In the genomic region with DNA sequence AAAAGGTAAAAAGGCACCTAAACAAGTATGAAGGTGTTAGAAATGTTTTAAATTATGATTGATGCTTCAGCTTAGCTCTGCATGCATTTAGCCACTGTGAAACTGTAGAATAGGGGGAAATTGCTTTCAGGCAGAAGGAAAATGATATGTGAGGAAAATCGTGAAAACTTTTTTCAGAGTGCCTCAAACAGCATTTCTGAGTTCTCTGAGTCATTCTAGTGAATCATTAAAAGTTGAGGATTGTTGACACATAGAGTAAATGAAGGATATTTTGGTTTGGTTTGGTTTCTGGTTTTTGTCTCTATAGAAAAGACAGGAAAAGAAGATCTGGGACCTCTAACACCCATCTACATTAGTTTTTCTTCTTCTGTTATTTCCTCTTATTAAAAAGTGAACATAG, we compare ENCODE assay signal across 29 cellular contexts.
DNase-seq lines count a peak whose midpoint lies in the region; ATAC-seq and TF ChIP-seq lines count a peak whose summit lies in the region.
"Had no signal": no experiment of that assay in that cellular context is flagged by ENCODE, and none has a peak within 500 bp of the region (broad histone marks: within the 10 kb centered on the region; RNA-seq: fewer than 3 reads in every experiment).

No MANE protein-coding gene starts in this region.

- no peaks in the 10 kb centered on the region for H3K36me3 ChIP-seq in MG63
- H3K36me3 ChIP-seq: pancreas had no signal

- H3K27me3 ChIP-seq in MG63 = no peaks in the 10 kb centered on the region
- H3K27me3 ChIP-seq: pancreas had no signal

- H3K27me3 Mint-ChIP-seq in chondrocyte (ENCODE audit: low read depth) = no peaks in the 10 kb centered on the region
- H3K27me3 Mint-ChIP-seq: CD8-positive, alpha-beta memory T cell; IgD-negative memory B cell; stimulated activated naive B cell treated with anti-CD40 and anti-IgM and Interleukin-4, amounts not matched to agents 10 μg/mL and 1 μg/mL and 100 μg/mL, for 72 hours; type B pancreatic cell had no signal

- H3K9me3 Mint-ChIP-seq in chondrocyte (ENCODE audit: low read depth) = no peaks in the 10 kb centered on the region
- H3K9me3 Mint-ChIP-seq: activated naive CD4-positive, alpha-beta T cell treated with anti-CD3 and anti-CD28 coated beads for 36 hours; activated T-helper 1 cell treated with anti-CD3 and anti-CD28 coated beads, Interleukin-12 subunit alpha, Interleukin-12 subunit beta, Interleukin-2, Interleukin-4 antibody, amounts not matched to agents 30 ng/mL and 10 ng/mL and 1 ng/mL, durations not matched to agents 14 hours and 24 hours and 36 hours; stimulated activated naive B cell treated with anti-CD40 and anti-IgM and Interleukin-4, amounts not matched to agents 10 μg/mL and 1 μg/mL and 100 μg/mL, for 72 hours; type B pancreatic cell had no signal

- peaks cover 8% of the 10 kb centered on the region for H3K4me1 Mint-ChIP-seq in chondrocyte (ENCODE audit: low read depth)
- H3K4me1 Mint-ChIP-seq: CD8-positive, alpha-beta memory T cell; IgD-negative memory B cell; stimulated activated naive B cell treated with anti-CD40 and anti-IgM and Interleukin-4, amounts not matched to agents 10 μg/mL and 1 μg/mL and 100 μg/mL, for 72 hours had no signal

- no peaks in the 10 kb centered on the region for H3K36me3 Mint-ChIP-seq in chondrocyte (ENCODE audit: low read depth)
- H3K36me3 Mint-ChIP-seq: CD8-positive, alpha-beta memory T cell; IgD-negative memory B cell; stimulated activated naive B cell treated with anti-CD40 and anti-IgM and Interleukin-4, amounts not matched to agents 10 μg/mL and 1 μg/mL and 100 μg/mL, for 72 hours; type B pancreatic cell had no signal

- H3K9me3 ChIP-seq in MG63 = no peaks in the 10 kb centered on the region
- H3K9me3 ChIP-seq: pancreas had no signal

- no peak for TF ChIP-seq CTCF in chondrocyte (IDR thresholded peaks at IDR 0.05)

- no peak for ATAC-seq in GM19455 (IDR thresholded peaks at IDR 0.05; ENCODE audit: unreplicated experiment)
- no peak for ATAC-seq in GM18909 (IDR thresholded peaks at IDR 0.05; ENCODE audit: poor library complexity, unreplicated experiment)
- ATAC-seq: activated CD4-positive, CD25-positive, alpha-beta regulatory T cell treated with anti-CD3 and anti-CD28 coated beads, Interleukin-2, amount 50 U/mL, for 24 hours; pancreas; stimulated activated naive B cell treated with anti-CD40 and anti-IgM and Interleukin-4, amounts not matched to agents 10 μg/mL and 1 μg/mL and 100 μg/mL, for 72 hours had no signal

- H3K27ac Mint-ChIP-seq in chondrocyte (ENCODE audit: unreplicated experiment) = peak overlapping the region; percentile 28
- H3K27ac Mint-ChIP-seq: activated naive CD4-positive, alpha-beta T cell treated with anti-CD3 and anti-CD28 coated beads for 36 hours; activated T-helper 1 cell treated with anti-CD3 and anti-CD28 coated beads, Interleukin-12 subunit alpha, Interleukin-12 subunit beta, Interleukin-2, Interleukin-4 antibody, amounts not matched to agents 30 ng/mL and 10 ng/mL and 1 ng/mL, durations not matched to agents 14 hours and 24 hours and 36 hours; CD8-positive, alpha-beta memory T cell; IgD-negative memory B cell; stimulated activated naive B cell treated with anti-CD40 and anti-IgM and Interleukin-4, amounts not matched to agents 10 μg/mL and 1 μg/mL and 100 μg/mL, for 72 hours; type B pancreatic cell had no signal

- H3K4me3 Mint-ChIP-seq in chondrocyte (ENCODE audit: unreplicated experiment) = no peak overlapping the region
- H3K4me3 Mint-ChIP-seq: activated naive CD4-positive, alpha-beta T cell treated with anti-CD3 and anti-CD28 coated beads for 36 hours; activated T-helper 1 cell treated with anti-CD3 and anti-CD28 coated beads, Interleukin-12 subunit alpha, Interleukin-12 subunit beta, Interleukin-2, Interleukin-4 antibody, amounts not matched to agents 30 ng/mL and 10 ng/mL and 1 ng/mL, durations not matched to agents 14 hours and 24 hours and 36 hours; CD8-positive, alpha-beta memory T cell; IgD-negative memory B cell; stimulated activated naive B cell treated with anti-CD40 and anti-IgM and Interleukin-4, amounts not matched to agents 10 μg/mL and 1 μg/mL and 100 μg/mL, for 72 hours; type B pancreatic cell had no signal

- DNase-seq in Daoy (ENCODE audit: low read depth) (peak; percentile 4), RKO (ENCODE audit: low spot score) (peak; percentile 48), chondrocyte (ENCODE audit: low spot score) (no peak), kidney glomerular epithelial cell (lab: John Stamatoyannopoulos, UW) (peak; percentile 34), MG63 (no peak), SW480 (ENCODE audit: low spot score) (no peak)
- DNase-seq: activated CD4-positive, alpha-beta T cell treated with anti-CD3 and anti-CD28 coated beads, Interleukin-2, amount 50 U/mL, for 48 hours; activated naive CD4-positive, alpha-beta T cell treated with anti-CD3 and anti-CD28 coated beads for 36 hours; amniotic stem cell; CD8-positive, alpha-beta memory T cell; DMS153; effector memory CD4-positive, alpha-beta T cell; GM23248; NCI-H1092; NCI-H1694 treated with DMSO at 0.1 percent for 48 hours; NCI-H446 treated with DMSO at 0.1 percent for 48 hours; NCI-H774; pancreas; retina; stimulated activated naive B cell treated with anti-CD40 and anti-IgM and Interleukin-4, amounts not matched to agents 10 μg/mL and 1 μg/mL and 100 μg/mL, for 72 hours; T-helper 2 cell had no signal

- no peak overlapping the region for H3K4me3 ChIP-seq in MG63
- H3K4me3 ChIP-seq: coronary artery, GM23248, pancreas, skin epidermis had no signal

Comparison
In these comparisons a context has a peak if more than half of its experiments do, and no peak if none do; other contexts are left out.
1. DNase-seq: peak in Daoy (single experiment), RKO (single experiment) and kidney glomerular epithelial cell (single experiment); none in chondrocyte (single experiment), MG63 (single experiment) and SW480 (single experiment).